Comparison of ENCODE assay signal across 8 cellular contexts in the genomic region with DNA sequence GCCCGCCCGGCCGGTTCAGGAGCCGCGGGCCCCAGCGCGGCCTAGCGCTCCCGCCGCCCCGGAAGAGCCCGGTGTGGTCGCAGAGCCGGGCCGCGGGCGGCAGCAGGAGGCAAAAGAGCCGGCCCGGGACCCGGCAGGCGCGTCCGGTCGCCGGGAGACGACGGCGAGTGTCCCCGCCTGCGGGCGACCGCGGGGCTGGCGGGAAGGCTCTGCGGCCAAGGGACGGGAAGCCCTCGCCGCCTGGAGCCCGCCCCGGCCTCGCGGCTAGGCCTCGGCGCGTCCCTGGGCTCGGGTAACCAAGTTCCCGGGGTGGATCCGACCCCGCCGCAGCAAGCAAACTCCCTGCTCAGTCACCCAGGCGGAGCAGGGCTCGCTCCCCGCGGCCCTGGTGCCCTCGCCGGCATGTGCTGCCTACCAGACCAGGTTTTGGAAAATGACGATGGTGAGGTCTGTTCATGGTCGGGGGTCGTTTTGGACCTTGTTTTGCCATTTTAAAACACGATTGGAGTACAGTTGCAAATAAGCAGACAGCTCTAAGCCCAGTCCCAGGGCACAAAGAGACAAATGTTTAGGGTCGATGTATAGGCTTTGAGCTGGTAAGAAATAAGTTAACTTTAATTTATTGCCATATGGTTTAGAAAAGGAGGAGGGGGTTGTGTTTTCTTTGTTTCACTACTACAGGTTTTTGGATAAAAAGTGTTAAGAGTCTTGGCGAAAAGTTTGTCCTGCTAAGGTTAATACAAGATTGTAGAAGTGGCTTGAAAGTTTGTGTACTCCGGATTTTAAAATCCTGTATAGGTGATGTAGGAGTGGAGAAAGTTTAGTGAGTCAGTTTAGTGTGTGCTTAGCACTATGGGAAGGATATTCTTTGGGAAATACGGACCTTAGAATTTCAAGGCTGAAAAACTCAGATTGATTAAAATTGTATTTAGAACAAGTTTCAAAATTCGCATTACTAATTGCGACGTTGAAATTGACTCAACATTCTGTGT. TPM values are rescaled to one million over a fixed set of nuclear protein-coding genes. Genes with fewer than 3 reads are reported as not detected.
DNase-seq lines count a peak whose midpoint lies in the region; ATAC-seq and TF ChIP-seq lines count a peak whose summit lies in the region.

No MANE protein-coding gene starts in this region.

- peak overlapping the region; percentile 96 for H3K4me3 Mint-ChIP-seq in neural crest cell

- H3K4me3 ChIP-seq in fibroblast of mammary gland (ENCODE audit: control insufficient read depth, low read depth, low read length) (peak overlapping the region; percentile 80), stomach (peak overlapping the region; percentile 77 to 94 (median 80))

- TF ChIP-seq POLR2A in stomach (IDR thresholded peaks at IDR 0.05): no peak

- H3K9me3 Mint-ChIP-seq in neural crest cell: no peaks in the 10 kb centered on the region

- TF ChIP-seq EP300 in stomach (IDR thresholded peaks at IDR 0.05): no peak

- 1 to 4% (median 2%) methylated on average over 16 to 67 of the region's 67 CpGs for WGBS in stomach, 5 donors

- peaks cover 51% of the 10 kb centered on the region for H3K4me1 Mint-ChIP-seq in neural crest cell

- H3K27me3 Mint-ChIP-seq in neural crest cell (ENCODE audit: low read depth): no peaks in the 10 kb centered on the region

- peak overlapping the region; percentile 81 for H3K27ac Mint-ChIP-seq in neural crest cell (ENCODE audit: unreplicated experiment)

- DNase-seq in NCI-H2081 (lab: John Stamatoyannopoulos, UW) (peak; percentile 40 to 56), NCI-H2081 treated with DMSO at 0.1 percent for 48 hours (lab: John Stamatoyannopoulos, UW) (no peak), NOMO-1 treated with DMSO at 0.1 percent for 48 hours (lab: John Stamatoyannopoulos, UW; ENCODE audit: unreplicated experiment) (peak; percentile 17), fibroblast of mammary gland (ENCODE audit: low read depth) (peak; percentile 44), neural crest cell (ENCODE audit: low read depth, low spot score) (peak; percentile 44), stomach (peak; percentile 57)
- DNase-seq in activated T-cell treated with anti-CD3 and anti-CD28 coated beads, Interleukin-2, amount 50 U/mL, for 48 hours: peak; percentile 72 to 80

- peak overlapping the region; percentile 95 to 100 (median 99) for H3K27ac ChIP-seq in stomach

- peak; percentile 20 for ATAC-seq in HG02884 (IDR thresholded peaks at IDR 0.05; ENCODE audit: unreplicated experiment)

- no peaks in the 10 kb centered on the region for H3K36me3 ChIP-seq in stomach

- H3K4me1 ChIP-seq in stomach: peaks cover 49 to 78% (median 65%) of the 10 kb centered on the region in 4 donors

- intact Hi-C loops in stomach (cut with DNase I; ENCODE audit: low total_unique reads): no loop called here

- no peaks in the 10 kb centered on the region for H3K9me3 ChIP-seq in stomach

- peaks cover 8% of the 10 kb centered on the region for H3K36me3 Mint-ChIP-seq in neural crest cell (ENCODE audit: low read depth)

- H3K27me3 ChIP-seq in stomach: no peaks in the 10 kb centered on the region

- TF ChIP-seq CTCF in fibroblast of mammary gland (conservative IDR thresholded peaks at IDR 0.05; ENCODE audit: control insufficient read depth, insufficient read depth, low read depth, low read length): no peak
- no peak for TF ChIP-seq CTCF in neural crest cell (conservative IDR thresholded peaks at IDR 0.05)
- TF ChIP-seq CTCF in stomach (IDR thresholded peaks at IDR 0.05): no peak

RNA-seq across cellular contexts. Expression of a gene that starts 1.1 kb away (rescaled TPM):
- total RNA-seq in neural crest cell (57.0 and 61.2 TPM in 2 replicates), stomach (10 to 100 TPM in 4 of 5 donors, 1 to 10 TPM in 1; 2.3 to 88.4 (median 47.5) TPM)
- 10 to 100 TPM; 19.0 to 45.8 (median 31.2) TPM for polyA plus RNA-seq in stomach
